Comparison of ENCODE assay signal across 11 cellular contexts in the genomic region with DNA sequence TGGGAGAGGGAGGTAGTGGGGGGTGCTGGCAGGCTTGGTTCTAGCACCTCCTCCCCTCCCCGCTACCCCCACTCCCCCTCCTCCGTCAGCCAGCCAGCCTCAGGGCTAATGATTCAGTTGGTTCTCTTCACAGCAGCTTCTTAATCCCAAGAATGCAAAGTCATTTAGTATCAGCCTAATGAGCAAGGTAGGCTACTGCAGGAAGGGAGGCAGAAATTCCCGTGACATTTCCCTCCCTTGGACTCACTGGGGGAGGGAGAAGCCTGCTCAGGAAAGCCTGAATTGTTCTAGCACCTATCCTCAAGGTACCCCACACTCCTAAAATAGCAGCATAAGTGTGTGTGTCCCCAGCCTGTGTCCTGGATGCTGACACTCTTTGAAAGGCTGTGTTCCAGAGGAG. TPM values are rescaled to one million over a fixed set of nuclear protein-coding genes. Genes with fewer than 3 reads are reported as not detected.
A peak's percentile ranks its signal among the peaks of the same experiment; 100 is the strongest.
DNase-seq lines count a peak whose midpoint lies in the region; ATAC-seq, FAIRE-seq and TF ChIP-seq lines count a peak whose summit lies in the region.
"Had no signal": no experiment of that assay in that cellular context is flagged by ENCODE, and none has a peak within 500 bp of the region (broad histone marks: within the 10 kb centered on the region; RNA-seq: fewer than 3 reads in every experiment).

No MANE protein-coding gene starts in this region.

- CTCF ChIA-PET in naive thymus-derived CD4-positive, alpha-beta T cell (lab: Charles Lee) = no interaction called here

- intact Hi-C loops in naive thymus-derived CD4-positive, alpha-beta T cell (cut with micrococcal nuclease) = no loop called here

- H3K4me1 ChIP-seq in HUES48 (ENCODE audit: control insufficient read depth, insufficient read depth, low read length) = peaks cover 15% of the 10 kb centered on the region
- H3K4me1 ChIP-seq in naive thymus-derived CD4-positive, alpha-beta T cell (ENCODE audit: control insufficient read depth in 2 of 2, insufficient read depth in 2 of 2, low read length in 2 of 2) = peaks cover 8 to 15% of the 10 kb centered on the region in 2 donors
- peaks cover 7% of the 10 kb centered on the region for H3K4me1 ChIP-seq in BE2C

- no peak for TF ChIP-seq CTCF in bronchial epithelial cell (IDR thresholded peaks at IDR 0.05; ENCODE audit: insufficient read depth, low read length, severe bottlenecking)
- TF ChIP-seq CTCF in BE2C (IDR thresholded peaks at IDR 0.05; ENCODE audit: low read depth, low read length) = no peak

- peak overlapping the region; percentile 26; the same call in 1 of the 2 replicates for H3K9ac ChIP-seq in HUES48 (ENCODE audit: low read depth, low read length)

- no peak overlapping the region for H3K27ac Mint-ChIP-seq in naive thymus-derived CD4-positive, alpha-beta T cell

- no peaks in the 10 kb centered on the region for H3K27me3 Mint-ChIP-seq in naive thymus-derived CD4-positive, alpha-beta T cell

- no peak for ATAC-seq in GM18505 (IDR thresholded peaks at IDR 0.05; ENCODE audit: unreplicated experiment)
- ATAC-seq in naive thymus-derived CD4-positive, alpha-beta T cell = no peak

- H3K36me3 ChIP-seq in HUES48 (ENCODE audit: control insufficient read depth, insufficient read depth, low read length) (no peaks in the 10 kb centered on the region), bronchial epithelial cell (ENCODE audit: control insufficient read depth, insufficient read depth, low read length) (peaks cover 1% of the 10 kb centered on the region), BE2C (no peaks in the 10 kb centered on the region)
- no peaks in the 10 kb centered on the region for H3K36me3 ChIP-seq in naive thymus-derived CD4-positive, alpha-beta T cell (ENCODE audit: control insufficient read depth in 2 of 3, insufficient read depth in 3 of 3, low read length in 3 of 3)

- H3K27me3 ChIP-seq in HUES48 (ENCODE audit: control insufficient read depth, insufficient read depth, low read length) = no peaks in the 10 kb centered on the region
- H3K27me3 ChIP-seq in bronchial epithelial cell (ENCODE audit: control insufficient read depth, insufficient read depth, low read length) = no peaks in the 10 kb centered on the region
- H3K27me3 ChIP-seq in layer of hippocampus (ENCODE audit: control insufficient read depth, insufficient read depth, low read length) = no peaks in the 10 kb centered on the region
- H3K27me3 ChIP-seq in naive thymus-derived CD4-positive, alpha-beta T cell (ENCODE audit: control insufficient read depth in 2 of 2, insufficient read depth in 2 of 2, low read length in 2 of 2) = no peaks in the 10 kb centered on the region
- H3K27me3 ChIP-seq in BE2C = no peaks in the 10 kb centered on the region
- H3K27me3 ChIP-seq: testis had no signal

- H3K4me3 ChIP-seq in HUES48 (ENCODE audit: low read depth, low read length) (no peak overlapping the region), bronchial epithelial cell (ENCODE audit: low read depth, low read length) (no peak overlapping the region), BE2C (ENCODE audit: low read depth, low read length) (no peak overlapping the region)
- no peak overlapping the region for H3K4me3 ChIP-seq in naive thymus-derived CD4-positive, alpha-beta T cell (ENCODE audit: low read length)
- H3K4me3 ChIP-seq: testis had no signal

- TF ChIP-seq POLR2A in GM18505 (IDR thresholded peaks at IDR 0.05; ENCODE audit: borderline replicate concordance, extremely low read depth, insufficient read depth, insufficient read length) = no peak

- peaks cover 0 to 7% (median 0%) of the 10 kb centered on the region in 5 donors for H3K36me3 Mint-ChIP-seq in naive thymus-derived CD4-positive, alpha-beta T cell

- DNase-seq in D341Med (ENCODE audit: low spot score) (peak; percentile 76), bronchial epithelial cell (ENCODE audit: low read depth) (peak; percentile 83), BE2C (no peak)
- no peak for DNase-seq in naive thymus-derived CD4-positive, alpha-beta T cell
- DNase-seq in activated CD4-positive, alpha-beta T cell treated with anti-CD3 and anti-CD28 coated beads, Interleukin-2, amount 50 U/mL, for 48 hours = no peak
- DNase-seq: activated gamma-delta T cell, testis had no signal

- no peaks in the 10 kb centered on the region for H3K9me3 ChIP-seq in HUES48 (ENCODE audit: control insufficient read depth, insufficient read depth, low read length)
- H3K9me3 ChIP-seq in naive thymus-derived CD4-positive, alpha-beta T cell (ENCODE audit: control insufficient read depth in 2 of 3, low read length in 3 of 3) = no peaks in the 10 kb centered on the region
- H3K9me3 ChIP-seq in BE2C = no peaks in the 10 kb centered on the region
- H3K9me3 ChIP-seq: testis had no signal

- FAIRE-seq in bronchial epithelial cell (lab: Jason Lieb, UNC) = peak; percentile 36
- FAIRE-seq: frontal cortex had no signal

- H3K4me3 Mint-ChIP-seq in naive thymus-derived CD4-positive, alpha-beta T cell = no peak overlapping the region

- peak overlapping the region; percentile 82 for H3K27ac ChIP-seq in HUES48 (ENCODE audit: low read depth, low read length)
- peak overlapping the region; percentile 22 for H3K27ac ChIP-seq in layer of hippocampus (ENCODE audit: low read depth, low read length)
- H3K27ac ChIP-seq in naive thymus-derived CD4-positive, alpha-beta T cell (ENCODE audit: low read depth, low read length) = no peak overlapping the region
- H3K27ac ChIP-seq: testis had no signal

- POLR2A ChIA-PET in naive thymus-derived CD4-positive, alpha-beta T cell (lab: Charles Lee) = no interaction called here

- peaks cover 15 to 36% (median 23%) of the 10 kb centered on the region in 7 donors for H3K4me1 Mint-ChIP-seq in naive thymus-derived CD4-positive, alpha-beta T cell

- no peaks in the 10 kb centered on the region for H3K9me3 Mint-ChIP-seq in naive thymus-derived CD4-positive, alpha-beta T cell

RNA-seq across cellular contexts. Expression of a gene that starts 29.8 kb away (rescaled TPM):
- 24.7 and 39.8 TPM in 2 replicates for total RNA-seq in bronchial epithelial cell
- 10 to 100 TPM; 19.6 to 71.8 (median 27.4) TPM for total RNA-seq in naive thymus-derived CD4-positive, alpha-beta T cell
- polyA plus RNA-seq in naive thymus-derived CD4-positive, alpha-beta T cell = 10 to 100 TPM; 10.2 to 16.8 TPM
- polyA plus RNA-seq in BE2C (2012; ENCODE audit: insufficient read depth, insufficient read length, low read depth) = 68.1 TPM

Comparison
In these comparisons a context has a peak if more than half of its experiments do, and no peak if none do; other contexts are left out.
1. DNase-seq: peak in D341Med (single experiment) and bronchial epithelial cell (single experiment); none in naive thymus-derived CD4-positive, alpha-beta T cell (0 of 9), BE2C (single experiment) and activated CD4-positive, alpha-beta T cell treated with anti-CD3 and anti-CD28 coated beads, Interleukin-2, amount 50 U/mL, for 48 hours (0 of 2).